9 cellular contexts compared by ENCODE assay signal in genomic region chr13:114148521-114148855, GRCh38. TPM values are rescaled to one million over a fixed set of nuclear protein-coding genes. Genes with fewer than 3 reads are reported as not detected.
DNase-seq lines count a peak whose midpoint lies in the region; ATAC-seq and TF ChIP-seq lines count a peak whose summit lies in the region.
"Had no signal": no experiment of that assay in that cellular context is flagged by ENCODE, and none has a peak within 500 bp of the region (broad histone marks: within the 10 kb centered on the region; RNA-seq: fewer than 3 reads in every experiment).

No MANE protein-coding gene starts in this region.

- H3K79me2 ChIP-seq in OCI-LY7 (ENCODE audit: insufficient read depth, low read depth, low read length), result no peaks in the 10 kb centered on the region

- no peaks in the 10 kb centered on the region for H3K36me3 ChIP-seq in OCI-LY7 (ENCODE audit: insufficient read depth, low read length)

- no peak overlapping the region for H3K4me3 ChIP-seq in OCI-LY7 (ENCODE audit: low read depth, low read length, poor library complexity, severe bottlenecking)

- peaks cover 58 to 59% of the 10 kb centered on the region in 2 donors for H3K4me1 Mint-ChIP-seq in immature natural killer cell

- H3K27ac Mint-ChIP-seq in immature natural killer cell, result peak overlapping the region; percentile 93 to 100 (median 98)

- peaks cover 21% of the 10 kb centered on the region for H3K4me1 ChIP-seq in OCI-LY7 (ENCODE audit: insufficient read depth, low read length, poor library complexity, severe bottlenecking)

- peak overlapping the region; percentile 80 to 89 (median 85) for H3K4me3 Mint-ChIP-seq in immature natural killer cell

- H3K27ac ChIP-seq in OCI-LY7 (ENCODE audit: low read depth, low read length, poor library complexity, severe bottlenecking), result no peak overlapping the region

- peak; percentile 68 for ATAC-seq in HG03097 (IDR thresholded peaks at IDR 0.05; ENCODE audit: low FRiP score, unreplicated experiment)

- intact Hi-C loops in OCI-LY7 (cut with micrococcal nuclease; ENCODE audit: unreplicated experiment), result no loop called here

- no peaks in the 10 kb centered on the region for H3K9me3 Mint-ChIP-seq in immature natural killer cell

- no peaks in the 10 kb centered on the region for H3K9me3 ChIP-seq in OCI-LY7 (ENCODE audit: low read length)

- no peak overlapping the region for H3K4me2 ChIP-seq in OCI-LY7 (ENCODE audit: low read length)

- peaks cover 0 to under 1% (median 0%) of the 10 kb centered on the region in 3 donors for H3K36me3 Mint-ChIP-seq in immature natural killer cell

- DNase-seq in NCI-H2107 treated with DMSO at 0.1 percent for 48 hours (lab: John Stamatoyannopoulos, UW; ENCODE audit: unreplicated experiment) (peak; percentile 42), NCI-H2107 (lab: John Stamatoyannopoulos, UW) (no peak), immature natural killer cell (peak; percentile 96 to 98 (median 98)), OCI-LY7 (ENCODE audit: low spot score) (no peak), nucleus accumbens (lab: John Stamatoyannopoulos, UW) (no peak), SW 1271 (lab: John Stamatoyannopoulos, UW) (no peak)
- DNase-seq in activated CD4-positive, CD25-positive, alpha-beta regulatory T cell (lab: John Stamatoyannopoulos, UW), result peak in 3 of 4 experiments; percentile 51 to 79 (median 70)

- CTCF ChIA-PET in OCI-LY7 (lab: Charles Lee; ENCODE audit: unreplicated experiment), result no interaction called here

- no peak overlapping the region for H2AFZ ChIP-seq in OCI-LY7 (ENCODE audit: low read length)

- H3K27me3 Mint-ChIP-seq in immature natural killer cell (ENCODE audit: low read depth in 3 of 3), result peaks cover 15 to 27% (median 23%) of the 10 kb centered on the region in 3 donors

- TF ChIP-seq CTCF in OCI-LY7 (conservative IDR thresholded peaks at IDR 0.05; ENCODE audit: low read length), result no peak

- no peaks in the 10 kb centered on the region for H3K9me2 ChIP-seq in OCI-LY7 (ENCODE audit: insufficient read depth, low read length)

- no peaks in the 10 kb centered on the region for H4K20me1 ChIP-seq in OCI-LY7 (ENCODE audit: insufficient read depth, low read length)

- POLR2A ChIA-PET in OCI-LY7 (lab: Charles Lee), result interaction anchor here (0.6 kb wide), 1 partner anchor 117 kb away, joined by 4 read pairs; no protein-coding TSS in a partner anchor

- no TSS peak for BruUV-seq in OCI-LY7 (replicated peaks; lab: Mats Ljungman, UMichigan)

RNA-seq across cellular contexts. Expression of gene RASA3, which starts 16.1 kb away (rescaled TPM):
- polyA plus RNA-seq in immature natural killer cell, result 100 to 1,000 TPM in 1 of 3 donors, 10 to 100 TPM in 2; 37.4 to 153 (median 64.8) TPM
- 3.6 and 4.4 TPM in 2 replicates for total RNA-seq in OCI-LY7 (2014; rRNA removed; shearing (Covaris generic))
- total RNA-seq in OCI-LY7 (2022), result 15.0 and 17.9 TPM in 2 replicates

RNA-seq across cellular contexts. Expression of gene CFAP97D2, which starts 30.6 kb away (rescaled TPM):
- 1 to 10 TPM in 1 of 3 donors, under 1 TPM in 2; 0.40 to 1.0 (median 0.44) TPM for polyA plus RNA-seq in immature natural killer cell
- not detected in 2 replicates for total RNA-seq in OCI-LY7 (2014; rRNA removed; shearing (Covaris generic))
- total RNA-seq in OCI-LY7 (2022), result not detected in 2 replicates
- polyA plus RNA-seq: keratinocyte had no signal

Comparison
In these comparisons a context has a peak if more than half of its experiments do, and no peak if none do; other contexts are left out.
1. DNase-seq: peak in NCI-H2107 treated with DMSO at 0.1 percent for 48 hours (single experiment), activated CD4-positive, CD25-positive, alpha-beta regulatory T cell (3 of 4) and immature natural killer cell (3 of 3); none in NCI-H2107 (single experiment), OCI-LY7 (single experiment), nucleus accumbens (0 of 56) and SW 1271 (0 of 2).